8 cellular contexts compared by ENCODE assay signal in the genomic region with DNA sequence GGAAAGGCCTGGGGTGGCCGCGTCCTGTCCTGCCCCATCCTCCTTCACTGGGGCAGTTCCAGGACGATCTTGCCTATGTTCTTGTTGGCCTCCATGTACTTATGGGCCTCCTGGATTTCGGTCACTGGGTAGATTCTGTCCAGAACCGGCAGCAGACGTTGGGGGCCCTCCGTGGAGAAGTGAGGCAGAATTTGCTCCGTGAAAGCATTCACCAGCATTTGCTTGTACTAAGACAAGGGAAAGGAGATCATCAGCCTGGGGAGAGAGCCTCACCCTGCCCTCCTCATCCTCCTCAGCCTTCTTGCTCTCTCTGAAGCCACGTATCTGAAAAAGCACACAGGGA. TPM values are rescaled to one million over a fixed set of nuclear protein-coding genes. Genes with fewer than 3 reads are reported as not detected.
DNase-seq lines count a peak whose midpoint lies in the region; ATAC-seq and TF ChIP-seq lines count a peak whose summit lies in the region.

No MANE protein-coding gene starts in this region.

- H3K9me3 ChIP-seq in lung (ENCODE audit: control insufficient read depth in 2 of 2, insufficient read depth in 1 of 2, low read length in 1 of 2) (no peaks in the 10 kb centered on the region), upper lobe of right lung (no peaks in the 10 kb centered on the region)

- CTCF ChIA-PET in activated naive CD4-positive, alpha-beta T cell treated with anti-CD3 and anti-CD28 coated beads for 36 hours (lab: Charles Lee): interaction anchor here (1.1 to 2.2 kb wide), 2 partner anchors 150 to 253 kb away, joined by 3 to 10 read pairs; a partner anchor contains a TSS

- peak overlapping the region; percentile 84 to 89 for H3K4me3 ChIP-seq in cardiac fibroblast (replicated peaks in 1 of 2; ENCODE audit: low read depth in 2 of 2, low read length in 2 of 2)
- H3K4me3 ChIP-seq in lung: peak overlapping the region; percentile 78
- peak overlapping the region; percentile 84 for H3K4me3 ChIP-seq in upper lobe of right lung

- DNase-seq in activated naive CD4-positive, alpha-beta T cell treated with anti-CD3 and anti-CD28 coated beads for 36 hours: no peak
- no peak for DNase-seq in activated naive CD4-positive, alpha-beta T cell (lab: John Stamatoyannopoulos, UW)
- DNase-seq in cardiac fibroblast (ENCODE audit: low read depth in 2 of 2) (no peak), lung (ENCODE audit: low spot score) (no peak), upper lobe of right lung (no peak), HK-2 (ENCODE audit: unreplicated experiment) (no peak)

- WGBS in lung, 2 donors: 7 to 12% methylated on average over 9 of the region's 9 CpGs

- H3K27me3 ChIP-seq in lung (ENCODE audit: control insufficient read depth, insufficient read depth): no peaks in the 10 kb centered on the region
- H3K27me3 ChIP-seq in upper lobe of right lung: no peaks in the 10 kb centered on the region

- H3K9me3 Mint-ChIP-seq in activated naive CD4-positive, alpha-beta T cell treated with anti-CD3 and anti-CD28 coated beads for 36 hours: no peaks in the 10 kb centered on the region

- no peak overlapping the region for H3K27ac Mint-ChIP-seq in activated naive CD4-positive, alpha-beta T cell treated with anti-CD3 and anti-CD28 coated beads for 36 hours

- peak overlapping the region; percentile 88 to 98 for H3K27ac ChIP-seq in lung (ENCODE audit: low read depth in 1 of 2, low read length in 1 of 2)
- H3K27ac ChIP-seq in upper lobe of right lung: peak overlapping the region; percentile 91

- intact Hi-C loops in activated naive CD4-positive, alpha-beta T cell treated with anti-CD3 and anti-CD28 coated beads for 36 hours (cut with micrococcal nuclease): loop anchor here (2.0 to 5.0 kb wide), 4 partner anchors 253 to 965 kb away; a partner anchor contains a TSS
- intact Hi-C loops in upper lobe of right lung (cut with DNase I): no loop called here

- ATAC-seq in lung (ENCODE audit: insufficient read depth, low FRiP score): no peak
- no peak for ATAC-seq in upper lobe of right lung
- no peak for ATAC-seq in HG03378 (IDR thresholded peaks at IDR 0.05; ENCODE audit: unreplicated experiment)
- ATAC-seq in HG03354 (IDR thresholded peaks at IDR 0.05; ENCODE audit: poor library complexity, severe bottlenecking, unreplicated experiment): no peak

- TF ChIP-seq CTCF in cardiac fibroblast (IDR thresholded peaks at IDR 0.05; ENCODE audit: low read depth, low read length): no peak
- TF ChIP-seq CTCF in lung (IDR thresholded peaks at IDR 0.05; ENCODE audit: control extremely low read depth, extremely low read depth): no peak
- TF ChIP-seq CTCF in upper lobe of right lung (IDR thresholded peaks at IDR 0.05): no peak

- peaks cover 31% of the 10 kb centered on the region for H3K4me1 Mint-ChIP-seq in activated naive CD4-positive, alpha-beta T cell treated with anti-CD3 and anti-CD28 coated beads for 36 hours (ENCODE audit: low read depth)

- H3K4me1 ChIP-seq in lung (ENCODE audit: control insufficient read depth in 2 of 2, insufficient read depth in 2 of 2, low read length in 2 of 2) (peaks cover 0 to 4% of the 10 kb centered on the region in 2 donors), upper lobe of right lung (peaks cover 24% of the 10 kb centered on the region)

- H3K4me3 Mint-ChIP-seq in activated naive CD4-positive, alpha-beta T cell treated with anti-CD3 and anti-CD28 coated beads for 36 hours: peak overlapping the region; percentile 97

- H3K36me3 Mint-ChIP-seq in activated naive CD4-positive, alpha-beta T cell treated with anti-CD3 and anti-CD28 coated beads for 36 hours (ENCODE audit: low read depth): peaks cover 5% of the 10 kb centered on the region

- H3K36me3 ChIP-seq in lung (ENCODE audit: control insufficient read depth in 2 of 2, insufficient read depth in 2 of 2, low read length in 2 of 2): peaks cover 5 to 13% of the 10 kb centered on the region in 2 donors
- H3K36me3 ChIP-seq in upper lobe of right lung: peaks cover 41% of the 10 kb centered on the region

- no peaks in the 10 kb centered on the region for H3K27me3 Mint-ChIP-seq in activated naive CD4-positive, alpha-beta T cell treated with anti-CD3 and anti-CD28 coated beads for 36 hours (ENCODE audit: low read depth)

RNA-seq across cellular contexts. Expression of a gene that starts 1.4 kb away (rescaled TPM):
- 100 to 1,000 TPM; 151 to 164 TPM for total RNA-seq in activated naive CD4-positive, alpha-beta T cell treated with anti-CD3 and anti-CD28 coated beads for 36 hours
- total RNA-seq in lung (100 to 1,000 TPM in 1 of 2 donors, 10 to 100 TPM in 1; 56.1 to 148 TPM), upper lobe of right lung (55.2 TPM)
- polyA plus RNA-seq in lung: 100 to 1,000 TPM in 1 of 2 donors, 10 to 100 TPM in 1; 97.4 to 124 TPM

RNA-seq across cellular contexts. Expression of a gene that starts 7.1 kb away (rescaled TPM):
- under 1 TPM; 0.60 to 0.81 TPM for total RNA-seq in activated naive CD4-positive, alpha-beta T cell treated with anti-CD3 and anti-CD28 coated beads for 36 hours
- total RNA-seq in lung: 10 to 100 TPM; 35.7 to 56.3 TPM
- 10 to 100 TPM; 49.5 to 63.8 TPM for polyA plus RNA-seq in lung
- 44.3 TPM for total RNA-seq in upper lobe of right lung

RNA-seq across cellular contexts. Expression of a gene that starts 28.0 kb away (rescaled TPM):
- total RNA-seq in activated naive CD4-positive, alpha-beta T cell treated with anti-CD3 and anti-CD28 coated beads for 36 hours: under 1 TPM in 1 of 2 experiments, not detected in 1; 0.35 TPM
- total RNA-seq in lung (10 to 100 TPM; 10.5 to 13.6 TPM), upper lobe of right lung (13.2 TPM)
- 10 to 100 TPM; 13.0 to 19.0 TPM for polyA plus RNA-seq in lung

RNA-seq across cellular contexts. Expression of a gene that starts 30.3 kb away (rescaled TPM):
- total RNA-seq in activated naive CD4-positive, alpha-beta T cell treated with anti-CD3 and anti-CD28 coated beads for 36 hours: 10 to 100 TPM; 17.6 to 21.1 TPM
- 1 to 10 TPM; 9.0 to 9.1 TPM for total RNA-seq in lung
- polyA plus RNA-seq in lung: 1 to 10 TPM; 2.1 to 3.2 TPM
- total RNA-seq in upper lobe of right lung: 9.3 TPM

RNA-seq across cellular contexts. Expression of a gene that starts 45.6 kb away (rescaled TPM):
- under 1 TPM in 1 of 2 experiments, not detected in 1; 0.32 TPM for total RNA-seq in activated naive CD4-positive, alpha-beta T cell treated with anti-CD3 and anti-CD28 coated beads for 36 hours
- total RNA-seq in lung (1 to 10 TPM in 1 of 2 donors, under 1 TPM in 1; 0.49 to 1.9 TPM), upper lobe of right lung (1.5 TPM)
- polyA plus RNA-seq in lung: under 1 TPM; 0.66 to 0.98 TPM

Comparison
In these comparisons a context has a peak if more than half of its experiments do, and no peak if none do; other contexts are left out.
1. RNA of a gene that starts 7.1 kb away (total RNA-seq): 35.7 to 56.3 TPM in lung and 44.3 TPM in upper lobe of right lung (single experiment); 0.60 to 0.81 TPM in activated naive CD4-positive, alpha-beta T cell treated with anti-CD3 and anti-CD28 coated beads for 36 hours; every median in the first group is over 10 times any median in the second.
2. RNA of a gene that starts 28.0 kb away (total RNA-seq): 10.5 to 13.6 TPM in lung and 13.2 TPM in upper lobe of right lung (single experiment); 0.35 TPM in activated naive CD4-positive, alpha-beta T cell treated with anti-CD3 and anti-CD28 coated beads for 36 hours; every median in the first group is over 4 times any median in the second.
3. Peak in every context shown above with its lines, with median percentiles within 50 percentile points of each other: H3K4me3 ChIP-seq.